Comparison of ENCODE assay signal across 9 cellular contexts in genomic region chr3:129605593-129606521, GRCh38. TPM values are rescaled to one million over a fixed set of nuclear protein-coding genes. Genes with fewer than 3 reads are reported as not detected.
A peak's percentile ranks its signal among the peaks of the same experiment; 100 is the strongest.
DNase-seq lines count a peak whose midpoint lies in the region; FAIRE-seq and TF ChIP-seq lines count a peak whose summit lies in the region.
"Had no signal": no experiment of that assay in that cellular context is flagged by ENCODE, and none has a peak within 500 bp of the region (broad histone marks: within the 10 kb centered on the region; RNA-seq: fewer than 3 reads in every experiment).

No MANE protein-coding gene starts in this region.

- no peak for FAIRE-seq in frontal cortex (lab: Jason Lieb, UNC)
- FAIRE-seq: endometrium had no signal

- H3K9me3 ChIP-seq in osteoblast (ENCODE audit: low read depth, low read length), result no peaks in the 10 kb centered on the region

- H3K4me1 ChIP-seq in osteoblast (ENCODE audit: insufficient read depth, low read length), result peaks cover 55% of the 10 kb centered on the region

- TF ChIP-seq CTCF in osteoblast (IDR thresholded peaks at IDR 0.05; ENCODE audit: extremely low read depth, low read depth, low read length), result no peak

- H3K4me2 ChIP-seq in osteoblast (ENCODE audit: insufficient read depth, low read length), result peak overlapping the region; percentile 99

- peak overlapping the region; percentile 10 for H2AFZ ChIP-seq in osteoblast (ENCODE audit: low read length)

- H4K20me1 ChIP-seq in osteoblast (ENCODE audit: insufficient read depth, low read length), result peaks cover 40% of the 10 kb centered on the region

- peak overlapping the region; percentile 79 for H3K4me3 ChIP-seq in osteoblast (ENCODE audit: insufficient read depth, low read length)

- DNase-seq in NCI-H524 (lab: John Stamatoyannopoulos, UW), result peak; percentile 58 to 69
- no peak for DNase-seq in NCI-H524 treated with DMSO at 0.1 percent for 48 hours (lab: John Stamatoyannopoulos, UW)
- DNase-seq in NOMO-1 (lab: John Stamatoyannopoulos, UW; ENCODE audit: unreplicated experiment in 2 of 2), result peak; percentile 59 to 73
- DNase-seq in activated gamma-delta T cell treated with Interleukin-2 at 50 U/mL for 16 hours, result peak; percentile 46
- DNase-seq in frontal cortex (ENCODE audit: low spot score in 2 of 2), result peak; percentile 66 to 70
- peak; percentile 98 for DNase-seq in osteoblast (ENCODE audit: insufficient read length, low spot score, missing footprints)
- DNase-seq in NK-92 (lab: John Stamatoyannopoulos, UW; ENCODE audit: unreplicated experiment), result no peak
- no peak for DNase-seq in pons (ENCODE audit: low spot score)

- peaks cover 54% of the 10 kb centered on the region for H3K79me2 ChIP-seq in osteoblast (ENCODE audit: insufficient read depth, low read length)

- no peaks in the 10 kb centered on the region for H3K27me3 ChIP-seq in osteoblast (ENCODE audit: insufficient read depth, low read length)

- peak overlapping the region; percentile 36 for H3K27ac ChIP-seq in osteoblast (ENCODE audit: low read depth, low read length)

- no peaks in the 10 kb centered on the region for H3K36me3 ChIP-seq in osteoblast (ENCODE audit: insufficient read depth, low read length)

RNA-seq across cellular contexts. Expression of gene PLXND1, which starts 0.6 kb away (rescaled TPM):
- total RNA-seq in frontal cortex (16.7 TPM), osteoblast (126 and 134 TPM in 2 replicates)

Comparison
In these comparisons a context has a peak if more than half of its experiments do, and no peak if none do; other contexts are left out.
1. DNase-seq: peak in NCI-H524 (2 of 2), NOMO-1 (2 of 2), activated gamma-delta T cell treated with Interleukin-2 at 50 U/mL for 16 hours (single experiment), frontal cortex (2 of 2) and osteoblast (single experiment); none in NCI-H524 treated with DMSO at 0.1 percent for 48 hours (single experiment), NK-92 (single experiment) and pons (single experiment).